ENCODE assay signal across 8 cellular contexts in genomic region chr1:155934933-155935590, GRCh38. TPM values are rescaled to one million over a fixed set of nuclear protein-coding genes. Genes with fewer than 3 reads are reported as not detected.
DNase-seq lines count a peak whose midpoint lies in the region; ATAC-seq and TF ChIP-seq lines count a peak whose summit lies in the region.

No MANE protein-coding gene starts in this region.

- H3K4me3 ChIP-seq in GM23338: peak overlapping the region; percentile 81
- peak overlapping the region; percentile 87 for H3K4me3 ChIP-seq in OCI-LY7 (ENCODE audit: low read depth, low read length, poor library complexity, severe bottlenecking)
- peak overlapping the region; percentile 82 for H3K4me3 ChIP-seq in skeletal muscle satellite cell (ENCODE audit: low read length)

- H4K20me1 ChIP-seq in GM23338 (replicated peaks; ENCODE audit: insufficient read depth) (peaks cover 31% of the 10 kb centered on the region), OCI-LY7 (ENCODE audit: insufficient read depth, low read length) (peaks cover 18% of the 10 kb centered on the region)

- intact Hi-C loops in OCI-LY7 (cut with micrococcal nuclease; ENCODE audit: unreplicated experiment): loop anchor here (2.0 kb wide), 2 partner anchors 76 to 120 kb away; partner anchors contain the start of genes LAMTOR2 and SYT11
- intact Hi-C loops in natural killer cell (cut with micrococcal nuclease): loop anchor here (1.0 to 2.0 kb wide), 3 partner anchors 24 to 74 kb away; partner anchors contain the start of gene RIT1
- intact Hi-C loops in activated CD8-positive, alpha-beta T cell treated with anti-CD3 and anti-CD28 coated beads for 36 hours (cut with micrococcal nuclease): no loop called here

- H3K27ac Mint-ChIP-seq in GM23338: no peak overlapping the region
- H3K27ac Mint-ChIP-seq in natural killer cell: no peak overlapping the region
- H3K27ac Mint-ChIP-seq in mesothelial cell of epicardium: no peak overlapping the region
- H3K27ac Mint-ChIP-seq in activated CD8-positive, alpha-beta T cell treated with anti-CD3 and anti-CD28 coated beads for 36 hours: no peak overlapping the region

- H3K27me3 ChIP-seq in GM23338 (ENCODE audit: insufficient read depth): no peaks in the 10 kb centered on the region
- H3K27me3 ChIP-seq in skeletal muscle satellite cell (ENCODE audit: control insufficient read depth, insufficient read depth, low read length): no peaks in the 10 kb centered on the region

- peaks cover 31% of the 10 kb centered on the region for H3K36me3 ChIP-seq in GM23338 (ENCODE audit: insufficient read depth)
- peaks cover 40% of the 10 kb centered on the region for H3K36me3 ChIP-seq in OCI-LY7 (ENCODE audit: insufficient read depth, low read length)
- peaks cover 34% of the 10 kb centered on the region for H3K36me3 ChIP-seq in skeletal muscle satellite cell (ENCODE audit: insufficient read depth, low read length)

- DNase-seq in GM23338 (ENCODE audit: low spot score): peak; percentile 45
- peak; percentile 34 for DNase-seq in OCI-LY7 (ENCODE audit: low spot score)
- DNase-seq in fibroblast of peridontal ligament (ENCODE audit: extremely low read depth): peak; percentile 27
- DNase-seq in COLO829 (ENCODE audit: low spot score): no peak
- no peak for DNase-seq in natural killer cell
- no peak for DNase-seq in mesothelial cell of epicardium (ENCODE audit: low spot score in 2 of 2, unreplicated experiment in 2 of 2)
- DNase-seq in activated CD8-positive, alpha-beta T cell treated with anti-CD3 and anti-CD28 coated beads for 36 hours: no peak

- H3K4me3 Mint-ChIP-seq in GM23338 (no peak overlapping the region), natural killer cell (no peak overlapping the region), mesothelial cell of epicardium (no peak overlapping the region)
- no peak overlapping the region for H3K4me3 Mint-ChIP-seq in activated CD8-positive, alpha-beta T cell treated with anti-CD3 and anti-CD28 coated beads for 36 hours

- H3K79me2 ChIP-seq in GM23338 (replicated peaks; ENCODE audit: insufficient read depth) (peaks cover 41% of the 10 kb centered on the region), OCI-LY7 (ENCODE audit: insufficient read depth, low read depth, low read length) (peaks cover 41% of the 10 kb centered on the region)

- H2AFZ ChIP-seq in GM23338: peak overlapping the region; percentile 6; the same call in 1 of the 2 replicates
- peak overlapping the region; percentile 76 for H2AFZ ChIP-seq in OCI-LY7 (ENCODE audit: low read length)

- CTCF ChIA-PET in OCI-LY7 (lab: Charles Lee; ENCODE audit: unreplicated experiment): interaction anchor here (2.2 kb wide), 1 partner anchor 55 kb away, joined by 6 read pairs; no protein-coding TSS in a partner anchor
- CTCF ChIA-PET in activated CD8-positive, alpha-beta T cell treated with anti-CD3 and anti-CD28 coated beads for 36 hours (lab: Charles Lee): interaction anchor here (0.7 to 6.1 kb wide), 10 partner anchors 8 to 131 kb away, joined by 3 to 78 read pairs (median 6); partner anchors contain the start of gene ARHGEF2

- H3K9me3 Mint-ChIP-seq in GM23338 (no peaks in the 10 kb centered on the region), natural killer cell (no peaks in the 10 kb centered on the region), mesothelial cell of epicardium (no peaks in the 10 kb centered on the region)
- H3K9me3 Mint-ChIP-seq in activated CD8-positive, alpha-beta T cell treated with anti-CD3 and anti-CD28 coated beads for 36 hours: no peaks in the 10 kb centered on the region

- H3K9me2 ChIP-seq in GM23338 (ENCODE audit: insufficient read depth) (no peaks in the 10 kb centered on the region), OCI-LY7 (ENCODE audit: insufficient read depth, low read length) (no peaks in the 10 kb centered on the region)

- H3K27ac ChIP-seq in GM23338 (ENCODE audit: low read depth): peak overlapping the region; percentile 92
- H3K27ac ChIP-seq in OCI-LY7 (ENCODE audit: low read depth, low read length, poor library complexity, severe bottlenecking): peak overlapping the region; percentile 82

- TF ChIP-seq CTCF in GM23338 (conservative IDR thresholded peaks at IDR 0.05; ENCODE audit: low read depth in 2 of 2) (no peak), OCI-LY7 (conservative IDR thresholded peaks at IDR 0.05; ENCODE audit: low read length) (no peak; the same call in 1 of the 2 replicates), natural killer cell (IDR thresholded peaks at IDR 0.05) (no peak), mesothelial cell of epicardium (IDR thresholded peaks at IDR 0.05; ENCODE audit: unreplicated experiment) (no peak)
- no peak for TF ChIP-seq CTCF in activated CD8-positive, alpha-beta T cell treated with anti-CD3 and anti-CD28 coated beads for 36 hours (IDR thresholded peaks at IDR 0.05)

- H3K4me1 ChIP-seq in GM23338 (ENCODE audit: insufficient read depth) (peaks cover 16% of the 10 kb centered on the region), OCI-LY7 (ENCODE audit: insufficient read depth, low read length, poor library complexity, severe bottlenecking) (peaks cover 58% of the 10 kb centered on the region), skeletal muscle satellite cell (ENCODE audit: control insufficient read depth, insufficient read depth, low read length) (peaks cover 33% of the 10 kb centered on the region)

- ATAC-seq in GM23338: peak; percentile 4; the same call in 2 of the 3 replicates
- ATAC-seq in natural killer cell: no peak
- no peak for ATAC-seq in activated CD8-positive, alpha-beta T cell treated with anti-CD3 and anti-CD28 coated beads for 36 hours

- H3K9ac ChIP-seq in skeletal muscle satellite cell (ENCODE audit: low read depth, low read length): peak overlapping the region; percentile 94

- H3K9me3 ChIP-seq in OCI-LY7 (ENCODE audit: low read length) (no peaks in the 10 kb centered on the region), skeletal muscle satellite cell (replicated peaks; ENCODE audit: low read length) (no peaks in the 10 kb centered on the region)

- peak overlapping the region; percentile 74 for H3K4me2 ChIP-seq in GM23338
- peak overlapping the region; percentile 83 for H3K4me2 ChIP-seq in OCI-LY7 (ENCODE audit: low read length)
- H3K4me2 ChIP-seq in skeletal muscle satellite cell (ENCODE audit: low read length): peak overlapping the region; percentile 81

- peaks cover 6% of the 10 kb centered on the region for H3K27me3 Mint-ChIP-seq in GM23338 (ENCODE audit: insufficient read depth, low read depth, poor library complexity)
- no peaks in the 10 kb centered on the region for H3K27me3 Mint-ChIP-seq in natural killer cell (ENCODE audit: low read depth in 2 of 2)
- H3K27me3 Mint-ChIP-seq in mesothelial cell of epicardium (ENCODE audit: low read depth): no peaks in the 10 kb centered on the region
- H3K27me3 Mint-ChIP-seq in activated CD8-positive, alpha-beta T cell treated with anti-CD3 and anti-CD28 coated beads for 36 hours: no peaks in the 10 kb centered on the region

- POLR2A ChIA-PET in OCI-LY7 (lab: Charles Lee): interaction anchor here (0.5 to 4.1 kb wide), 13 partner anchors 10 to 253 kb away, joined by 3 to 19 read pairs (median 4); partner anchors contain the start of gene ARHGEF2
- POLR2A ChIA-PET in activated CD8-positive, alpha-beta T cell treated with anti-CD3 and anti-CD28 coated beads for 36 hours (lab: Charles Lee): interaction anchor here (0.7 to 6.0 kb wide), 13 partner anchors 8 to 276 kb away, joined by 3 to 54 read pairs (median 9); partner anchors contain the start of genes ARHGEF2, RIT1 and SSR2

- H3K36me3 Mint-ChIP-seq in GM23338 (ENCODE audit: low read depth) (no peaks in the 10 kb centered on the region; the same call in 1 of the 3 replicates), natural killer cell (no peaks in the 10 kb centered on the region), mesothelial cell of epicardium (peaks cover 7% of the 10 kb centered on the region)
- peaks cover 29% of the 10 kb centered on the region for H3K36me3 Mint-ChIP-seq in activated CD8-positive, alpha-beta T cell treated with anti-CD3 and anti-CD28 coated beads for 36 hours (ENCODE audit: low read depth)

- BruUV-seq in OCI-LY7 (replicated peaks; lab: Mats Ljungman, UMichigan): TSS peak; percentile 98

- peaks cover 4% of the 10 kb centered on the region for H3F3A ChIP-seq in GM23338 (replicated peaks; ENCODE audit: low read depth)

- H3K4me1 Mint-ChIP-seq in GM23338 (peaks cover 12% of the 10 kb centered on the region; the same call in 2 of the 3 replicates), natural killer cell (peaks cover 18% of the 10 kb centered on the region in 2 donors), mesothelial cell of epicardium (peaks cover 30% of the 10 kb centered on the region)
- H3K4me1 Mint-ChIP-seq in activated CD8-positive, alpha-beta T cell treated with anti-CD3 and anti-CD28 coated beads for 36 hours (ENCODE audit: low read depth): peaks cover 39% of the 10 kb centered on the region

RNA-seq across cellular contexts. Expression of gene KHDC4, which starts 0.8 kb away (rescaled TPM):
- total RNA-seq in GM23338 (2014; rRNA removed; shearing (Covaris generic)): 56.0 and 57.7 TPM in 2 replicates
- polyA plus RNA-seq in GM23338 (2016; fragmentation: Nextera tagmentation; extraction: Ambion mirVana): 41.2 and 47.1 TPM in 2 replicates
- 84.6 and 88.9 TPM in 2 replicates for total RNA-seq in OCI-LY7 (2014; rRNA removed; shearing (Covaris generic))
- total RNA-seq in OCI-LY7 (2022) (121 and 127 TPM in 2 replicates), natural killer cell (100 to 1,000 TPM in 1 of 3 donors, 10 to 100 TPM in 2; 61.9 to 101 (median 85.9) TPM), mesothelial cell of epicardium (70.1 to 74.1 TPM (median 73.2 TPM) in 3 replicates)
- 21.4 and 24.1 TPM in 2 replicates for total RNA-seq in skeletal muscle satellite cell (2012; rRNA removed)
- total RNA-seq in activated CD8-positive, alpha-beta T cell treated with anti-CD3 and anti-CD28 coated beads for 36 hours: 10 to 100 TPM; 68.1 to 71.3 TPM

RNA-seq across cellular contexts. Expression of gene RXFP4, which starts 6.4 kb away (rescaled TPM):
- not detected in 2 replicates for total RNA-seq in GM23338 (2014; rRNA removed; shearing (Covaris generic))
- 0.23 TPM in 1 of 2 replicates, not detected in the other for polyA plus RNA-seq in GM23338 (2016; fragmentation: Nextera tagmentation; extraction: Ambion mirVana)
- total RNA-seq in OCI-LY7 (2014; rRNA removed; shearing (Covaris generic)): 3.0 TPM in 1 of 2 replicates, not detected in the other
- total RNA-seq in OCI-LY7 (2022): 0.34 TPM in 1 of 2 replicates, not detected in the other
- 0.44 TPM in 1 of 2 replicates, not detected in the other for total RNA-seq in skeletal muscle satellite cell (2012; rRNA removed)
- not detected for total RNA-seq in natural killer cell
- total RNA-seq in mesothelial cell of epicardium: not detected in 3 replicates
- total RNA-seq in activated CD8-positive, alpha-beta T cell treated with anti-CD3 and anti-CD28 coated beads for 36 hours: not detected

RNA-seq across cellular contexts. Expression of gene RIT1, which starts 23.9 kb away (rescaled TPM):
- 15.8 and 24.4 TPM in 2 replicates for total RNA-seq in GM23338 (2014; rRNA removed; shearing (Covaris generic))
- 19.3 and 21.5 TPM in 2 replicates for polyA plus RNA-seq in GM23338 (2016; fragmentation: Nextera tagmentation; extraction: Ambion mirVana)
- 15.9 and 17.2 TPM in 2 replicates for total RNA-seq in OCI-LY7 (2014; rRNA removed; shearing (Covaris generic))
- total RNA-seq in OCI-LY7 (2022) (20.8 and 21.0 TPM in 2 replicates), natural killer cell (10 to 100 TPM; 79.1 to 86.1 (median 79.2) TPM), mesothelial cell of epicardium (34.3 to 37.0 TPM (median 35.5 TPM) in 3 replicates)
- total RNA-seq in skeletal muscle satellite cell (2012; rRNA removed): 18.3 and 19.9 TPM in 2 replicates
- total RNA-seq in activated CD8-positive, alpha-beta T cell treated with anti-CD3 and anti-CD28 coated beads for 36 hours: 10 to 100 TPM; 21.6 to 24.1 TPM

RNA-seq across cellular contexts. Expression of gene ARHGEF2, which starts 43.3 kb away (rescaled TPM):
- total RNA-seq in GM23338 (2014; rRNA removed; shearing (Covaris generic)): 64.0 and 87.6 TPM in 2 replicates
- polyA plus RNA-seq in GM23338 (2016; fragmentation: Nextera tagmentation; extraction: Ambion mirVana): 21.2 and 23.0 TPM in 2 replicates
- total RNA-seq in OCI-LY7 (2014; rRNA removed; shearing (Covaris generic)): 78.8 and 106 TPM in 2 replicates
- total RNA-seq in OCI-LY7 (2022) (133 and 139 TPM in 2 replicates), natural killer cell (100 to 1,000 TPM; 143 to 200 (median 147) TPM), mesothelial cell of epicardium (103 to 111 TPM (median 110 TPM) in 3 replicates)
- total RNA-seq in skeletal muscle satellite cell (2012; rRNA removed): 105 and 107 TPM in 2 replicates
- total RNA-seq in activated CD8-positive, alpha-beta T cell treated with anti-CD3 and anti-CD28 coated beads for 36 hours: 100 to 1,000 TPM; 147 to 150 TPM

Comparison
In these comparisons a context has a peak if more than half of its experiments do, and no peak if none do; other contexts are left out.
1. DNase-seq: peak in GM23338 (single experiment), OCI-LY7 (single experiment) and fibroblast of peridontal ligament (single experiment); none in COLO829 (single experiment), natural killer cell (single experiment), mesothelial cell of epicardium (0 of 2) and activated CD8-positive, alpha-beta T cell treated with anti-CD3 and anti-CD28 coated beads for 36 hours (single experiment).
2. Peak in every context shown above with its lines, with median percentiles within 50 percentile points of each other: H3K4me2 ChIP-seq and H3K4me3 ChIP-seq.